In the genomic region with DNA sequence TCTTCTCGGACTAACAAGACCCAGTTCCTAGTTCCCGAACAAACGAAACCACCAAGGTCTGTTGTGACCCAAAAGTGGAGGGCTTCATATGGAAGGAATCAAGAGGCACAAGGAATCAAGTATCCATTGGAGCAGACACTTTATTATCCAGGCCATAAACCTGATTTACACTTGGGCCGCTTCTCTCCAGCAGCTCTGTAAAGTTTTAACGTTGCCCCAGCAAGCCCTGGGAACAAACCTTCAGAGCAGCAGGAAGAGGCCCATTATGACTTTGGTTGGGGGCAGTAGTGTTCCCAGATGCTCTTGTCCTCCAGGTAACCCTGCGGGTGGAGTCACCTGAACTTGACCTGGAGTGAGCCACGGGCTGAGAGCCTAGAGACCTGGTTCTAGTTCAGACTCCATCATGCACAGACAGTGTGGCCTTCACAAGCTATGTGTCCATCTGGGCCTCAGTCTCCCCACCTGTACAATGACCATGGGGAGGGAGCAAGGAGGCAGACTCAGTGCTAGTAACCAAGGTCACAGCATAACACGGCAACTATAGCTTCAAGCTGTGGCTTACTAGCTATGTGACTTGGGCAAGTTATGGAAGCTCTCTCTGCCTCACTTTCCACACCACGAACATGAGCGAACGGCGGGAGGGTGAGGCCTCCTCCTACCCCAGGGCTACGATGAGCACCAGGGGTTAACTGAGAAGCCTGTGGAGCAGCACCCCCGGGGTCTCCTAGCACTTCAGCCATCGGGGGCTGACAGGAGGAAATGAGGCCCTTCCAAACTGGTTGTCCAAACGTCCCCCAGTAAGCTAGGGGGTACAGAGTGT, we compare ENCODE assay signal across 1 cellular context.
TF ChIP-seq lines count a peak whose summit lies in the region.

No MANE protein-coding gene starts in this region.

TF ChIP-seq in H1, 55 proteins besides CTCF, POLR2A, EP300 and RAD21:
- TF ChIP-seq FOSL1 (IDR thresholded peaks at IDR 0.05; ENCODE audit: insufficient read depth, low read depth, low read length) = no peak
- no peak for TF ChIP-seq ZNF274 (IDR thresholded peaks at IDR 0.05; ENCODE audit: borderline replicate concordance, extremely low read depth, low read length)
